Comparison of ENCODE assay signal across 1 cellular context in the genomic region with DNA sequence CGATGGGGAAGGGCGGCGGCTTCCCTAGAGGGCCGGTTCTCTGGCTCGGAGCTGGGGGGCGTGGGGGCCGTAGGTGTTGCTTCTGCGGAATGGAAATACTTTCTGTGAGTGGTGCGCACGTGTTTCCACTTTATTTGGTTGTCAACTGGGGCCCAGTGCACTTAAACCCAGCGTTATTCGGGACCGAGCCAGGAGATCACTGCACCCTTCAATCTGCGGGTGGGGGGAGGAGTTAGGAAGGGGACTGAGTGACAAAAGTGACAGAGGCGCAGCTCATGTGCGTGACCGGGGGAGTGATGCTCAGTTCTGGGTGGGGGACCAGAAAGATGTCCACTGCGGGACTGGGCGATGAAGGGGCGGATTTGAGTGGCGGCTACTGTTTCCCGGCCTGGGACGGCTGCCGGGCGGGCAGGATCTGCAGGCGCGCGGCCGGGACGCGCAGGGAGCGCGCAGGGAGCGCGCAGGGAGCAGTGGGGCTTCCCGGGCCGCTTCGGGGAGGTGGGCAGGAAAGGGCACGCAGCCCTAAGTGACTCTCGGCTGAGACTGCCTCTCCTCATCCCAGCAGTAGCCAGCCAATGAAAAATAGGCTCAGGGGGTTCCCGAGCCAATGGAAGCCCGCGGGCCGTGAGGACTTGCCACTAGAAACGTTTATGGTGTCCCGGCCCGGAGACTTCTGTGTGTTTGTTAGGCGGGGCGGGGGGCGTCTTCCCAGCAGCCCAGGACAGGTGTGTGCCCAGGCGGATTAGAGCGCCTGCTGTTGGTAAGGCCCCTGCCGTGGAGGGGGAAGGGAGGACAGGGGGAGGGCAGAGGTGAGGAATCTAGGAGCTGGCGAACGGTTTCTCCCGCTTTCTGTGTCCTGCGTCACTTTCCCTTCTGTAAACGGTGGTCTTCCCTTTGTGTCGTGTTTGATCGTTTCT.
TF ChIP-seq lines count a peak whose summit lies in the region.

No MANE protein-coding gene starts in this region.

TF ChIP-seq in K562, 482 proteins besides CTCF, POLR2A, EP300 and RAD21 (continued from another document):
- TF ChIP-seq, protein P1, sequence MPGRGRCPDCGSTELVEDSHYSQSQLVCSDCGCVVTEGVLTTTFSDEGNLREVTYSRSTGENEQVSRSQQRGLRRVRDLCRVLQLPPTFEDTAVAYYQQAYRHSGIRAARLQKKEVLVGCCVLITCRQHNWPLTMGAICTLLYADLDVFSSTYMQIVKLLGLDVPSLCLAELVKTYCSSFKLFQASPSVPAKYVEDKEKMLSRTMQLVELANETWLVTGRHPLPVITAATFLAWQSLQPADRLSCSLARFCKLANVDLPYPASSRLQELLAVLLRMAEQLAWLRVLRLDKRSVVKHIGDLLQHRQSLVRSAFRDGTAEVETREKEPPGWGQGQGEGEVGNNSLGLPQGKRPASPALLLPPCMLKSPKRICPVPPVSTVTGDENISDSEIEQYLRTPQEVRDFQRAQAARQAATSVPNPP (IDR thresholded peaks at IDR 0.05; ENCODE audit: borderline replicate concordance, insufficient read depth, insufficient read length) = no peak
- TF ChIP-seq HMGN3 (IDR thresholded peaks at IDR 0.05; ENCODE audit: borderline replicate concordance, extremely low read depth, insufficient read length, low read depth, low read length) = peak; percentile 27
- TF ChIP-seq SMAD1 (IDR thresholded peaks at IDR 0.05; ENCODE audit: low read depth, low read length, partially characterized antibody) = no peak
- TF ChIP-seq POLR2G (IDR thresholded peaks at IDR 0.05; ENCODE audit: low read depth, low read length) = peak; percentile 43; the same call in 1 of the 2 replicates
- TF ChIP-seq MEIS2 (IDR thresholded peaks at IDR 0.05; ENCODE audit: partially characterized antibody) = peak; percentile 9
- peak; percentile 7 for TF ChIP-seq SAP30 (IDR thresholded peaks at IDR 0.05; ENCODE audit: borderline replicate concordance, insufficient read depth, low read depth, low read length, poor library complexity, severe bottlenecking)
- TF ChIP-seq KDM5B (IDR thresholded peaks at IDR 0.05; ENCODE audit: insufficient replicate concordance, low read depth, low read length) = peak; percentile 23
- TF ChIP-seq PHF8 (IDR thresholded peaks at IDR 0.05; ENCODE audit: borderline replicate concordance, low read length) = peak; percentile 34; the same call in 1 of the 2 replicates
- TF ChIP-seq ZBTB7A (IDR thresholded peaks at IDR 0.05; ENCODE audit: borderline replicate concordance, control insufficient read depth, low read depth, low read length) = peak; percentile 26; the same call in 1 of the 2 replicates
- peak; percentile 33 for TF ChIP-seq NFYB (IDR thresholded peaks at IDR 0.05; ENCODE audit: extremely low read depth, insufficient read length)
- TF ChIP-seq KDM1A (IDR thresholded peaks at IDR 0.05) = no peak
- peak; percentile 57 for TF ChIP-seq RBBP5 (IDR thresholded peaks at IDR 0.05; ENCODE audit: borderline replicate concordance, insufficient read depth, low read length, poor library complexity, severe bottlenecking)
- 0 out of 2 replicates have a peak, but pooled peaks have one; percentile 11 for TF ChIP-seq PHF21A (IDR thresholded peaks at IDR 0.05; ENCODE audit: borderline replicate concordance, low read depth)
- TF ChIP-seq, protein P2, sequence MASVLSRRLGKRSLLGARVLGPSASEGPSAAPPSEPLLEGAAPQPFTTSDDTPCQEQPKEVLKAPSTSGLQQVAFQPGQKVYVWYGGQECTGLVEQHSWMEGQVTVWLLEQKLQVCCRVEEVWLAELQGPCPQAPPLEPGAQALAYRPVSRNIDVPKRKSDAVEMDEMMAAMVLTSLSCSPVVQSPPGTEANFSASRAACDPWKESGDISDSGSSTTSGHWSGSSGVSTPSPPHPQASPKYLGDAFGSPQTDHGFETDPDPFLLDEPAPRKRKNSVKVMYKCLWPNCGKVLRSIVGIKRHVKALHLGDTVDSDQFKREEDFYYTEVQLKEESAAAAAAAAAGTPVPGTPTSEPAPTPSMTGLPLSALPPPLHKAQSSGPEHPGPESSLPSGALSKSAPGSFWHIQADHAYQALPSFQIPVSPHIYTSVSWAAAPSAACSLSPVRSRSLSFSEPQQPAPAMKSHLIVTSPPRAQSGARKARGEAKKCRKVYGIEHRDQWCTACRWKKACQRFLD (CRISPR knock-in tag; IDR thresholded peaks at IDR 0.05) = 0 out of 2 replicates have a peak, but pooled peaks have one; percentile 40
- peak; percentile 44; the same call in 1 of the 2 replicates for TF ChIP-seq RBFOX2 (IDR thresholded peaks at IDR 0.05; ENCODE audit: low read depth, low read length)
- TF ChIP-seq PCBP1 (IDR thresholded peaks at IDR 0.05; ENCODE audit: low read depth, low read length, poor library complexity, severe bottlenecking) = peak; percentile 47
- 0 out of 4 replicates have a peak, but pooled peaks of 1 of the 2 experiments have one; percentile 18 for TF ChIP-seq HDAC1 (IDR thresholded peaks at IDR 0.05)
TF ChIP-seq in K562: peak in this region for 27.
